ENCODE assay signal across 13 cellular contexts in genomic region chr1:26829214-26829911, GRCh38. TPM values are rescaled to one million over a fixed set of nuclear protein-coding genes. Genes with fewer than 3 reads are reported as not detected.
DNase-seq lines count a peak whose midpoint lies in the region; TF ChIP-seq lines count a peak whose summit lies in the region.
"Had no signal": no experiment of that assay in that cellular context is flagged by ENCODE, and none has a peak within 500 bp of the region (broad histone marks: within the 10 kb centered on the region; RNA-seq: fewer than 3 reads in every experiment).

No MANE protein-coding gene starts in this region.

- no peaks in the 10 kb centered on the region for H3K27me3 ChIP-seq in Loucy (ENCODE audit: insufficient read depth, low read length, poor library complexity, severe bottlenecking)
- H3K27me3 ChIP-seq in rectal smooth muscle tissue (ENCODE audit: control insufficient read depth, insufficient read depth, low read length), result no peaks in the 10 kb centered on the region

- H3K4me3 Mint-ChIP-seq in activated CD4-positive, alpha-beta T cell treated with anti-CD3 and anti-CD28 coated beads, Interleukin-2, amount 10 ng/mL, durations not matched to agents 7 days and 5 days, result peak overlapping the region; percentile 93
- peak overlapping the region; percentile 88 for H3K4me3 Mint-ChIP-seq in dendritic cell treated with granulocyte-macrophage colony-stimulating factor and Interleukin-4, amounts not matched to agents 40 ng/mL and 50 ng/mL, for 4 days

- no peak overlapping the region for H3K27ac ChIP-seq in rectal smooth muscle tissue (ENCODE audit: low read depth, low read length)

- peak overlapping the region; percentile 94 for H3K27ac Mint-ChIP-seq in activated CD4-positive, alpha-beta T cell treated with anti-CD3 and anti-CD28 coated beads, Interleukin-2, amount 10 ng/mL, durations not matched to agents 7 days and 5 days
- H3K27ac Mint-ChIP-seq in dendritic cell treated with granulocyte-macrophage colony-stimulating factor and Interleukin-4, amounts not matched to agents 40 ng/mL and 50 ng/mL, for 4 days, result peak overlapping the region; percentile 87

- H3K4me2 ChIP-seq in Loucy (ENCODE audit: low read depth, low read length, poor library complexity, severe bottlenecking), result peak overlapping the region; percentile 96

- H3K9me2 ChIP-seq in Loucy (replicated peaks; ENCODE audit: low read depth, low read length), result no peaks in the 10 kb centered on the region

- intact Hi-C loops in dendritic cell treated with granulocyte-macrophage colony-stimulating factor and Interleukin-4, amounts not matched to agents 40 ng/mL and 50 ng/mL, for 4 days (cut with micrococcal nuclease), result no loop called here

- CTCF ChIA-PET in activated CD4-positive, alpha-beta T cell treated with anti-CD3 and anti-CD28 coated beads, Interleukin-2, amount 10 ng/mL, durations not matched to agents 7 days and 5 days (lab: Charles Lee), result interaction anchor here (0.6 to 2.2 kb wide), 7 partner anchors 8 to 227 kb away, joined by 3 to 7 read pairs (median 4); no protein-coding TSS in a partner anchor

- H3K9me3 Mint-ChIP-seq in activated CD4-positive, alpha-beta T cell treated with anti-CD3 and anti-CD28 coated beads, Interleukin-2, amount 10 ng/mL, durations not matched to agents 7 days and 5 days, result no peaks in the 10 kb centered on the region
- H3K9me3 Mint-ChIP-seq in dendritic cell treated with granulocyte-macrophage colony-stimulating factor and Interleukin-4, amounts not matched to agents 40 ng/mL and 50 ng/mL, for 4 days, result no peaks in the 10 kb centered on the region

- H3K9me3 ChIP-seq in Loucy (ENCODE audit: insufficient read depth, low read depth, low read length), result no peaks in the 10 kb centered on the region

- no peak for DNase-seq in activated CD4-positive, alpha-beta T cell treated with anti-CD3 and anti-CD28 coated beads, Interleukin-2, amount 10 ng/mL, durations not matched to agents 7 days and 5 days
- no peak for DNase-seq in activated CD4-positive, alpha-beta T cell treated with anti-CD3 and anti-CD28 coated beads, Interleukin-2, amount 50 U/mL, for 48 hours
- no peak for DNase-seq in RKO (ENCODE audit: low spot score)
- no peak for DNase-seq in NCI-H510A (lab: John Stamatoyannopoulos, UW)
- no peak for DNase-seq in activated CD4-positive, CD25-positive, alpha-beta regulatory T cell (lab: John Stamatoyannopoulos, UW)
- DNase-seq: activated gamma-delta T cell treated with Interleukin-2 at 50 U/mL for 16 hours; effector CD8-positive, alpha-beta T cell; GF-D8; NCI-H1105; T-helper 9 cell had no signal

- POLR2A ChIA-PET in activated CD4-positive, alpha-beta T cell treated with anti-CD3 and anti-CD28 coated beads, Interleukin-2, amount 10 ng/mL, durations not matched to agents 7 days and 5 days (lab: Charles Lee), result no interaction called here

- H3K36me3 Mint-ChIP-seq in activated CD4-positive, alpha-beta T cell treated with anti-CD3 and anti-CD28 coated beads, Interleukin-2, amount 10 ng/mL, durations not matched to agents 7 days and 5 days (ENCODE audit: low read depth), result peaks cover 57% of the 10 kb centered on the region
- peaks cover 65% of the 10 kb centered on the region for H3K36me3 Mint-ChIP-seq in dendritic cell treated with granulocyte-macrophage colony-stimulating factor and Interleukin-4, amounts not matched to agents 40 ng/mL and 50 ng/mL, for 4 days (ENCODE audit: low read depth)

- H3K9ac ChIP-seq in Loucy (ENCODE audit: low read depth, low read length, poor library complexity, severe bottlenecking), result peak overlapping the region; percentile 72
- no peak overlapping the region for H3K9ac ChIP-seq in rectal smooth muscle tissue (ENCODE audit: low read length)

- peaks cover 22% of the 10 kb centered on the region for H3F3A ChIP-seq in Loucy (ENCODE audit: low read depth)

- H3K4me3 ChIP-seq in Loucy (ENCODE audit: low read length, poor library complexity, severe bottlenecking) (peak overlapping the region; percentile 72), rectal smooth muscle tissue (ENCODE audit: low read length) (peak overlapping the region; percentile 22)

- H3K36me3 ChIP-seq in Loucy (ENCODE audit: insufficient read depth, low read length) (peaks cover 6% of the 10 kb centered on the region; the same call in 1 of the 2 replicates), rectal smooth muscle tissue (ENCODE audit: control insufficient read depth, insufficient read depth, low read length) (peaks cover 23% of the 10 kb centered on the region)

- TF ChIP-seq CTCF in Loucy (conservative IDR thresholded peaks at IDR 0.05; ENCODE audit: low read length), result no peak

- H3K4me1 ChIP-seq in Loucy (ENCODE audit: insufficient read depth, low read length, poor library complexity, severe bottlenecking) (peaks cover 68% of the 10 kb centered on the region), rectal smooth muscle tissue (ENCODE audit: control insufficient read depth, insufficient read depth, low read length) (peaks cover 4% of the 10 kb centered on the region)

- no peak overlapping the region for H2AFZ ChIP-seq in Loucy (ENCODE audit: low read length)

- H4K20me1 ChIP-seq in Loucy (ENCODE audit: insufficient read depth, low read length, poor library complexity, severe bottlenecking), result peaks cover 26% of the 10 kb centered on the region

- H3K27me3 Mint-ChIP-seq in activated CD4-positive, alpha-beta T cell treated with anti-CD3 and anti-CD28 coated beads, Interleukin-2, amount 10 ng/mL, durations not matched to agents 7 days and 5 days, result no peaks in the 10 kb centered on the region
- H3K27me3 Mint-ChIP-seq in dendritic cell treated with granulocyte-macrophage colony-stimulating factor and Interleukin-4, amounts not matched to agents 40 ng/mL and 50 ng/mL, for 4 days, result no peaks in the 10 kb centered on the region

- peaks cover 58% of the 10 kb centered on the region for H3K79me2 ChIP-seq in Loucy (ENCODE audit: insufficient read depth, low read length)

- peaks cover 85% of the 10 kb centered on the region for H3K4me1 Mint-ChIP-seq in activated CD4-positive, alpha-beta T cell treated with anti-CD3 and anti-CD28 coated beads, Interleukin-2, amount 10 ng/mL, durations not matched to agents 7 days and 5 days
- peaks cover 86% of the 10 kb centered on the region for H3K4me1 Mint-ChIP-seq in dendritic cell treated with granulocyte-macrophage colony-stimulating factor and Interleukin-4, amounts not matched to agents 40 ng/mL and 50 ng/mL, for 4 days (ENCODE audit: low read depth)

RNA-seq across cellular contexts. Expression of gene ZDHHC18, which starts 2.9 kb away (rescaled TPM):
- 10 to 100 TPM; 45.1 to 55.0 TPM for total RNA-seq in activated CD4-positive, alpha-beta T cell treated with anti-CD3 and anti-CD28 coated beads, Interleukin-2, amount 10 ng/mL, durations not matched to agents 7 days and 5 days

RNA-seq across cellular contexts. Expression of gene SFN, which starts 33.6 kb away (rescaled TPM):
- 1 to 10 TPM; 2.4 to 3.0 TPM for total RNA-seq in activated CD4-positive, alpha-beta T cell treated with anti-CD3 and anti-CD28 coated beads, Interleukin-2, amount 10 ng/mL, durations not matched to agents 7 days and 5 days

RNA-seq across cellular contexts. Expression of gene PIGV, which starts 41.6 kb away (rescaled TPM):
- total RNA-seq in activated CD4-positive, alpha-beta T cell treated with anti-CD3 and anti-CD28 coated beads, Interleukin-2, amount 10 ng/mL, durations not matched to agents 7 days and 5 days, result 10 to 100 TPM; 16.4 to 16.9 TPM
